Comparison of ENCODE assay signal across 8 cellular contexts in the genomic region with DNA sequence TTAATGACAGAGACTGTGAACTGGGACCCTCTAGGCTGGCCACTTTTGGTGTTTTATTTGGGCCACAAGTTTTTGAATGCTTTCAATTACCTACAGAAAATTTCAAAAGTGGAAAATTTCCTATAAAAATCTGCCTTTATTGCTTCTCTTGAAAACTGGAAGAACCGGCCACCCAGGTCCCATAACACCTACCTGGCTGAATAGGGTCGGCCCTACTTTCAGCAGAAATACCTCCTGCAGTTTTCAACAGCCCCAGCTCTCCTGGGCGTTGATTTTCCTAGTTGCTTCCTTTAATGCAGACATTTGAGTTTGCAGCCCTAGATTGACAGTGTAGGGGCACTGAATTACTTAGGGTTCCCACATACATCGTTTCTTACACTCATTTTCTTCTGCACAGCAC. TPM values are rescaled to one million over a fixed set of nuclear protein-coding genes. Genes with fewer than 3 reads are reported as not detected.
A peak's percentile ranks its signal among the peaks of the same experiment; 100 is the strongest.
DNase-seq lines count a peak whose midpoint lies in the region; ATAC-seq and TF ChIP-seq lines count a peak whose summit lies in the region.

No MANE protein-coding gene starts in this region.

- WGBS in adrenal gland, 4 donors = 70 to 81% (median 73%) methylated on average over 4 of the region's 4 CpGs

- H3K4me1 Mint-ChIP-seq in activated T-cell treated with anti-CD3 and anti-CD28 coated beads, Interleukin-2, amount 50 U/mL, for 24 hours (ENCODE audit: low read depth) = peaks cover 38% of the 10 kb centered on the region
- peaks cover 32% of the 10 kb centered on the region for H3K4me1 Mint-ChIP-seq in activated CD8-positive, alpha-beta T cell treated with anti-CD3 and anti-CD28 coated beads for 36 hours (ENCODE audit: low read depth)
- H3K4me1 Mint-ChIP-seq in stimulated activated naive CD8-positive, alpha-beta T cell treated with anti-CD3 and anti-CD28 coated beads, Interleukin-15, amount 100 ng/mL, for 72 hours = peaks cover 36% of the 10 kb centered on the region

- H3K4me3 Mint-ChIP-seq in activated T-cell treated with anti-CD3 and anti-CD28 coated beads, Interleukin-2, amount 50 U/mL, for 24 hours = peak overlapping the region; percentile 95
- peak overlapping the region; percentile 98 for H3K4me3 Mint-ChIP-seq in activated CD8-positive, alpha-beta T cell treated with anti-CD3 and anti-CD28 coated beads for 36 hours
- H3K4me3 Mint-ChIP-seq in stimulated activated naive CD8-positive, alpha-beta T cell treated with anti-CD3 and anti-CD28 coated beads, Interleukin-15, amount 100 ng/mL, for 72 hours = peak overlapping the region; percentile 87 to 98

- H3K9me3 ChIP-seq in iPS-18c (ENCODE audit: control insufficient read depth, insufficient read depth, low read length) (no peaks in the 10 kb centered on the region), adrenal gland (replicated peaks in 1 of 3) (no peaks in the 10 kb centered on the region)

- H3K4me1 ChIP-seq in adrenal gland (replicated peaks in 1 of 2) = peaks cover 10 to 11% of the 10 kb centered on the region in 2 donors

- no peak for TF ChIP-seq POLR2A in adrenal gland (IDR thresholded peaks at IDR 0.05)

- intact Hi-C loops in activated CD8-positive, alpha-beta T cell treated with anti-CD3 and anti-CD28 coated beads for 36 hours (cut with micrococcal nuclease) = loop anchor here (5.0 kb wide), 1 partner anchor 143 kb away; the partner anchor contains the start of gene TOPBP1
- intact Hi-C loops in adrenal gland (cut with DNase I) = no loop called here

- no peaks in the 10 kb centered on the region for H3K27me3 ChIP-seq in adrenal gland

- peaks cover 40% of the 10 kb centered on the region for H3K36me3 Mint-ChIP-seq in activated T-cell treated with anti-CD3 and anti-CD28 coated beads, Interleukin-2, amount 50 U/mL, for 24 hours (ENCODE audit: low read depth)
- peaks cover 26% of the 10 kb centered on the region for H3K36me3 Mint-ChIP-seq in activated CD8-positive, alpha-beta T cell treated with anti-CD3 and anti-CD28 coated beads for 36 hours (ENCODE audit: low read depth)

- peaks cover 0 to 5% of the 10 kb centered on the region in 2 donors for H3K36me3 ChIP-seq in adrenal gland (replicated peaks in 1 of 2)

- POLR2A ChIA-PET in activated CD8-positive, alpha-beta T cell treated with anti-CD3 and anti-CD28 coated beads for 36 hours (lab: Charles Lee) = no interaction called here

- TF ChIP-seq CTCF in activated CD8-positive, alpha-beta T cell treated with anti-CD3 and anti-CD28 coated beads for 36 hours (IDR thresholded peaks at IDR 0.05) = no peak
- TF ChIP-seq CTCF in adrenal gland (IDR thresholded peaks at IDR 0.05) = no peak

- H3K4me3 ChIP-seq in iPS-18c (ENCODE audit: insufficient read depth, low read depth, low read length) (peak overlapping the region; percentile 96; the same call in 1 of the 2 replicates), adrenal gland (peak overlapping the region in 2 of 4 donors; percentile 57 to 59)

- CTCF ChIA-PET in activated CD8-positive, alpha-beta T cell treated with anti-CD3 and anti-CD28 coated beads for 36 hours (lab: Charles Lee) = no interaction called here

- peaks cover 6% of the 10 kb centered on the region for H3K27me3 Mint-ChIP-seq in activated T-cell treated with anti-CD3 and anti-CD28 coated beads, Interleukin-2, amount 50 U/mL, for 24 hours
- peaks cover 7% of the 10 kb centered on the region for H3K27me3 Mint-ChIP-seq in activated CD8-positive, alpha-beta T cell treated with anti-CD3 and anti-CD28 coated beads for 36 hours
- no peaks in the 10 kb centered on the region for H3K27me3 Mint-ChIP-seq in stimulated activated naive CD8-positive, alpha-beta T cell treated with anti-CD3 and anti-CD28 coated beads, Interleukin-15, amount 100 ng/mL, for 72 hours

- DNase-seq in activated T-cell treated with anti-CD3 and anti-CD28 coated beads, Interleukin-2, amount 50 U/mL, for 24 hours = no peak
- DNase-seq in activated T-cell treated with anti-CD3 and anti-CD28 coated beads, Interleukin-2, amount 50 U/mL, for 1 hour = no peak
- DNase-seq in activated CD8-positive, alpha-beta T cell treated with anti-CD3 and anti-CD28 coated beads for 36 hours = no peak
- no peak for DNase-seq in stimulated activated naive CD8-positive, alpha-beta T cell treated with anti-CD3 and anti-CD28 coated beads, Interleukin-15, amount 100 ng/mL, for 72 hours
- no peak for DNase-seq in adrenal gland
- DNase-seq in NCI-H524 (lab: John Stamatoyannopoulos, UW) = no peak

- H3K27ac Mint-ChIP-seq in activated T-cell treated with anti-CD3 and anti-CD28 coated beads, Interleukin-2, amount 50 U/mL, for 24 hours = peak overlapping the region; percentile 99
- H3K27ac Mint-ChIP-seq in activated CD8-positive, alpha-beta T cell treated with anti-CD3 and anti-CD28 coated beads for 36 hours = peak overlapping the region; percentile 97
- peak overlapping the region; percentile 99 for H3K27ac Mint-ChIP-seq in stimulated activated naive CD8-positive, alpha-beta T cell treated with anti-CD3 and anti-CD28 coated beads, Interleukin-15, amount 100 ng/mL, for 72 hours

- H3K9me3 Mint-ChIP-seq in activated T-cell treated with anti-CD3 and anti-CD28 coated beads, Interleukin-2, amount 50 U/mL, for 24 hours = no peaks in the 10 kb centered on the region
- no peaks in the 10 kb centered on the region for H3K9me3 Mint-ChIP-seq in activated CD8-positive, alpha-beta T cell treated with anti-CD3 and anti-CD28 coated beads for 36 hours
- H3K9me3 Mint-ChIP-seq in stimulated activated naive CD8-positive, alpha-beta T cell treated with anti-CD3 and anti-CD28 coated beads, Interleukin-15, amount 100 ng/mL, for 72 hours = no peaks in the 10 kb centered on the region

- no peak for ATAC-seq in activated CD8-positive, alpha-beta T cell treated with anti-CD3 and anti-CD28 coated beads for 36 hours
- no peak for ATAC-seq in stimulated activated naive CD8-positive, alpha-beta T cell treated with anti-CD3 and anti-CD28 coated beads, Interleukin-15, amount 100 ng/mL, for 72 hours
- no peak for ATAC-seq in HG03196 (IDR thresholded peaks at IDR 0.05; ENCODE audit: unreplicated experiment)

- H3K27ac ChIP-seq in adrenal gland = no peak overlapping the region

RNA-seq across cellular contexts. Expression of gene SRPRB, which starts 0.7 kb away (rescaled TPM):
- 10 to 100 TPM; 63.8 to 65.8 TPM for total RNA-seq in activated CD8-positive, alpha-beta T cell treated with anti-CD3 and anti-CD28 coated beads for 36 hours
- total RNA-seq in adrenal gland = 100 to 1,000 TPM in 1 of 8 donors, 10 to 100 TPM in 7; 18.8 to 177 (median 48.7) TPM
- 100 to 1,000 TPM in 1 of 3 donors, 10 to 100 TPM in 2; 13.0 to 136 (median 26.7) TPM for polyA plus RNA-seq in adrenal gland

RNA-seq across cellular contexts. Expression of gene TF, which starts 58.7 kb away (rescaled TPM):
- under 1 TPM; 0.02 to 0.34 TPM for total RNA-seq in activated CD8-positive, alpha-beta T cell treated with anti-CD3 and anti-CD28 coated beads for 36 hours
- total RNA-seq in adrenal gland = 10 to 100 TPM in 2 of 8 donors, 1 to 10 TPM in 3, under 1 TPM in 2, not detected in 1; under 0.01 to 15.5 (median 2.2) TPM
- polyA plus RNA-seq in adrenal gland = 10 to 100 TPM in 1 of 3 donors, 1 to 10 TPM in 2; 1.9 to 12.3 (median 3.5) TPM
